Comparison of ENCODE assay signal across 21 cellular contexts in genomic region chr10:60291354-60291930, GRCh38.
DNase-seq lines count a peak whose midpoint lies in the region; ATAC-seq and TF ChIP-seq lines count a peak whose summit lies in the region.
"Had no signal": no experiment of that assay in that cellular context is flagged by ENCODE, and none has a peak within 500 bp of the region (broad histone marks: within the 10 kb centered on the region; RNA-seq: fewer than 3 reads in every experiment).

No MANE protein-coding gene starts in this region.

- H3K27ac ChIP-seq in cardiac muscle cell = peak overlapping the region; percentile 82
- H3K27ac ChIP-seq: psoas muscle, upper lobe of right lung had no signal

- H3K27me3 Mint-ChIP-seq in osteocyte (ENCODE audit: unreplicated experiment) (no peaks in the 10 kb centered on the region), natural killer cell (ENCODE audit: low read depth in 2 of 2) (peaks cover 0 to 2% of the 10 kb centered on the region in 2 donors)

- ATAC-seq in natural killer cell = no peak
- ATAC-seq: psoas muscle, upper lobe of right lung had no signal

- peaks cover 73% of the 10 kb centered on the region for H3K4me1 ChIP-seq in cardiac muscle cell (ENCODE audit: low read depth)
- H3K4me1 ChIP-seq: HAP-1, psoas muscle, upper lobe of right lung had no signal

- DNase-seq in MV-4-11 (lab: John Stamatoyannopoulos, UW) = peak; percentile 0
- peak; percentile 77 to 82 for DNase-seq in cardiac fibroblast (ENCODE audit: low read depth in 2 of 2)
- peak in 1 of 2 donors; percentile 77 for DNase-seq in cardiac muscle cell (ENCODE audit: low read depth in 1 of 2, low spot score in 1 of 2)
- DNase-seq in osteocyte (ENCODE audit: extremely low spot score, unreplicated experiment) = no peak
- no peak for DNase-seq in DMS114 treated with DMSO at 0.1 percent for 48 hours (lab: John Stamatoyannopoulos, UW; ENCODE audit: unreplicated experiment)
- DNase-seq in NCI-H2227 (lab: John Stamatoyannopoulos, UW; ENCODE audit: unreplicated experiment) = no peak
- no peak for DNase-seq in natural killer cell
- DNase-seq: activated CD4-positive, alpha-beta T cell treated with anti-CD3 and anti-CD28 coated beads for 4 hours; activated naive CD4-positive, alpha-beta T cell treated with anti-CD3 and anti-CD28 coated beads, Interleukin-2, amount 50 U/mL, for 16 hours; cortex of kidney; foreskin melanocyte; Karpas-422; kidney glomerular epithelial cell; NCI-H1417; NCI-H2171; nephron progenitor cell; psoas muscle; stimulated activated CD4-positive, alpha-beta T cell treated with anti-CD3 and anti-CD28 coated beads, Interleukin-12 subunit alpha, Interleukin-12 subunit beta, amount 100 ng/mL, for 4 hours; upper lobe of right lung had no signal

- no peaks in the 10 kb centered on the region for H3K36me3 ChIP-seq in cardiac muscle cell
- H3K36me3 ChIP-seq: ascending aorta, HAP-1, upper lobe of right lung had no signal

- H3K4me3 ChIP-seq in cardiac fibroblast (replicated peaks in 1 of 2; ENCODE audit: low read depth in 2 of 2, low read length in 2 of 2) (no peak overlapping the region), cardiac muscle cell (no peak overlapping the region)
- H3K4me3 ChIP-seq: ascending aorta, HAP-1, psoas muscle, upper lobe of right lung had no signal

- H3K27ac Mint-ChIP-seq in osteocyte (ENCODE audit: unreplicated experiment) (peak overlapping the region; percentile 37), natural killer cell (no peak overlapping the region)
- H3K27ac Mint-ChIP-seq: nephron progenitor cell had no signal

- H3K4me3 Mint-ChIP-seq in osteocyte (ENCODE audit: unreplicated experiment) = no peak overlapping the region
- H3K4me3 Mint-ChIP-seq in natural killer cell = no peak overlapping the region
- H3K4me3 Mint-ChIP-seq: nephron progenitor cell had no signal

- no peaks in the 10 kb centered on the region for H3K27me3 ChIP-seq in cardiac muscle cell
- H3K27me3 ChIP-seq: ascending aorta, upper lobe of right lung had no signal

- H3K4me1 Mint-ChIP-seq in osteocyte (ENCODE audit: unreplicated experiment) (peaks cover 68% of the 10 kb centered on the region), natural killer cell (no peaks in the 10 kb centered on the region)
- H3K4me1 Mint-ChIP-seq: nephron progenitor cell had no signal

- intact Hi-C loops in natural killer cell (cut with micrococcal nuclease) = no loop called here

- H3K9me3 ChIP-seq in cardiac muscle cell (ENCODE audit: low read depth) = no peaks in the 10 kb centered on the region
- H3K9me3 ChIP-seq: ascending aorta, HAP-1, psoas muscle, upper lobe of right lung had no signal

- H3K9me3 Mint-ChIP-seq in osteocyte (ENCODE audit: unreplicated experiment) = no peaks in the 10 kb centered on the region
- H3K9me3 Mint-ChIP-seq in natural killer cell = no peaks in the 10 kb centered on the region
- H3K9me3 Mint-ChIP-seq: nephron progenitor cell had no signal

- H3K36me3 Mint-ChIP-seq in osteocyte (ENCODE audit: unreplicated experiment) (no peaks in the 10 kb centered on the region), natural killer cell (no peaks in the 10 kb centered on the region)

- no peak for TF ChIP-seq CTCF in cardiac fibroblast (IDR thresholded peaks at IDR 0.05; ENCODE audit: low read depth, low read length)
- TF ChIP-seq CTCF in cardiac muscle cell (IDR thresholded peaks at IDR 0.05; ENCODE audit: low read depth, low read length) = no peak
- TF ChIP-seq CTCF in osteocyte (IDR thresholded peaks at IDR 0.05) = no peak
- TF ChIP-seq CTCF in natural killer cell (IDR thresholded peaks at IDR 0.05) = no peak

Comparison
In these comparisons a context has a peak if more than half of its experiments do, and no peak if none do; other contexts are left out.
1. DNase-seq: peak in MV-4-11 (single experiment) and cardiac fibroblast (2 of 2); none in osteocyte (single experiment), DMS114 treated with DMSO at 0.1 percent for 48 hours (single experiment), NCI-H2227 (single experiment) and natural killer cell (single experiment).